ENCODE assay signal across 1 cellular context in the genomic region with DNA sequence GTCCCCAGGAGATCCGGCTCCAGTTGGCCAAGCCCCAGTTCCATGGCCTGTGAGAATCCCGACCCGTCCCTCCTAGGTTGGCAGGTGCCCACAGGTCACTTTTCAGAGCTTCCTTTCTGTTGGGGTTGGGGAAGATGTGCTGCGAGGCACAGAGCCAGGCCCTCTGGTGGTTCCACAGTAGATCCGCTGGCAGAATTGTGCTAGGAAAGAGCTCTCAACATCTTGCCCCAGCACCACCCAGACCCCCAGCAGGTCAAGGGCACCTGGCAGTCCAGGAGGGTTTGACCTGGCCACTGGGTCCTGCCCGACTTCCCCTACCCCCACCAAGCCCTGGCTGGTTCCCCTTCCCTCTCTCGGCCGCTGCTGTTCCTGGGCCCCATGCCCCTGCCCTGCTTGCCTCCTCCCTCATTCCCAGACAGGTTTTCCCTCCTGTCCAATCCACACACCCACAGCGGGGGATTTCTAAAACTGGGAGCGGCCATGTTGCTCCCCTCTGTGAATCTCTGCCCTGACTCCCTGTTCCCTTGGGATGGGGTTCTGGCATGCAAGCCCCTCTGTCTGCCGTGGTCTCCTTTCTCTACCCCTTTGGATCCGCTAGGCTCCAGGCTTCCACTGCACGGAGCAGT.
TF ChIP-seq lines count a peak whose summit lies in the region.

No MANE protein-coding gene starts in this region.

TF ChIP-seq in HepG2, 621 proteins besides CTCF, POLR2A, EP300 and RAD21 (continued from another document):
- TF ChIP-seq, protein P1, sequence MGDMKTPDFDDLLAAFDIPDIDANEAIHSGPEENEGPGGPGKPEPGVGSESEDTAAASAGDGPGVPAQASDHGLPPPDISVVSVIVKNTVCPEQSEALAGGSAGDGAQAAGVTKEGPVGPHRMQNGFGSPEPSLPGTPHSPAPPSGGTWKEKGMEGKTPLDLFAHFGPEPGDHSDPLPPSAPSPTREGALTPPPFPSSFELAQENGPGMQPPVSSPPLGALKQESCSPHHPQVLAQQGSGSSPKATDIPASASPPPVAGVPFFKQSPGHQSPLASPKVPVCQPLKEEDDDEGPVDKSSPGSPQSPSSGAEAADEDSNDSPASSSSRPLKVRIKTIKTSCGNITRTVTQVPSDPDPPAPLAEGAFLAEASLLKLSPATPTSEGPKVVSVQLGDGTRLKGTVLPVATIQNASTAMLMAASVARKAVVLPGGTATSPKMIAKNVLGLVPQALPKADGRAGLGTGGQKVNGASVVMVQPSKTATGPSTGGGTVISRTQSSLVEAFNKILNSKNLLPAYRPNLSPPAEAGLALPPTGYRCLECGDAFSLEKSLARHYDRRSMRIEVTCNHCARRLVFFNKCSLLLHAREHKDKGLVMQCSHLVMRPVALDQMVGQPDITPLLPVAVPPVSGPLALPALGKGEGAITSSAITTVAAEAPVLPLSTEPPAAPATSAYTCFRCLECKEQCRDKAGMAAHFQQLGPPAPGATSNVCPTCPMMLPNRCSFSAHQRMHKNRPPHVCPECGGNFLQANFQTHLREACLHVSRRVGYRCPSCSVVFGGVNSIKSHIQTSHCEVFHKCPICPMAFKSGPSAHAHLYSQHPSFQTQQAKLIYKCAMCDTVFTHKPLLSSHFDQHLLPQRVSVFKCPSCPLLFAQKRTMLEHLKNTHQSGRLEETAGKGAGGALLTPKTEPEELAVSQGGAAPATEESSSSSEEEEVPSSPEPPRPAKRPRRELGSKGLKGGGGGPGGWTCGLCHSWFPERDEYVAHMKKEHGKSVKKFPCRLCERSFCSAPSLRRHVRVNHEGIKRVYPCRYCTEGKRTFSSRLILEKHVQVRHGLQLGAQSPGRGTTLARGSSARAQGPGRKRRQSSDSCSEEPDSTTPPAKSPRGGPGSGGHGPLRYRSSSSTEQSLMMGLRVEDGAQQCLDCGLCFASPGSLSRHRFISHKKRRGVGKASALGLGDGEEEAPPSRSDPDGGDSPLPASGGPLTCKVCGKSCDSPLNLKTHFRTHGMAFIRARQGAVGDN (CRISPR knock-in tag; IDR thresholded peaks at IDR 0.05) = peak; percentile 43; the same call in 1 of the 2 replicates
- no peak for TF ChIP-seq TRIM24 (CRISPR knock-in tag; IDR thresholded peaks at IDR 0.05)
- TF ChIP-seq, protein P2, sequence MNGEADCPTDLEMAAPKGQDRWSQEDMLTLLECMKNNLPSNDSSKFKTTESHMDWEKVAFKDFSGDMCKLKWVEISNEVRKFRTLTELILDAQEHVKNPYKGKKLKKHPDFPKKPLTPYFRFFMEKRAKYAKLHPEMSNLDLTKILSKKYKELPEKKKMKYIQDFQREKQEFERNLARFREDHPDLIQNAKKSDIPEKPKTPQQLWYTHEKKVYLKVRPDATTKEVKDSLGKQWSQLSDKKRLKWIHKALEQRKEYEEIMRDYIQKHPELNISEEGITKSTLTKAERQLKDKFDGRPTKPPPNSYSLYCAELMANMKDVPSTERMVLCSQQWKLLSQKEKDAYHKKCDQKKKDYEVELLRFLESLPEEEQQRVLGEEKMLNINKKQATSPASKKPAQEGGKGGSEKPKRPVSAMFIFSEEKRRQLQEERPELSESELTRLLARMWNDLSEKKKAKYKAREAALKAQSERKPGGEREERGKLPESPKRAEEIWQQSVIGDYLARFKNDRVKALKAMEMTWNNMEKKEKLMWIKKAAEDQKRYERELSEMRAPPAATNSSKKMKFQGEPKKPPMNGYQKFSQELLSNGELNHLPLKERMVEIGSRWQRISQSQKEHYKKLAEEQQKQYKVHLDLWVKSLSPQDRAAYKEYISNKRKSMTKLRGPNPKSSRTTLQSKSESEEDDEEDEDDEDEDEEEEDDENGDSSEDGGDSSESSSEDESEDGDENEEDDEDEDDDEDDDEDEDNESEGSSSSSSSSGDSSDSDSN (CRISPR knock-in tag; IDR thresholded peaks at IDR 0.05) = 0 out of 2 replicates have a peak, but pooled peaks have one; percentile 14
- TF ChIP-seq ZNF292 (CRISPR knock-in tag; IDR thresholded peaks at IDR 0.05; ENCODE audit: borderline replicate concordance, low read depth) = no peak
- TF ChIP-seq STAG1 (CRISPR knock-in tag; IDR thresholded peaks at IDR 0.05) = peak; percentile 48
- 0 out of 2 replicates have a peak, but pooled peaks have one; percentile 19 for TF ChIP-seq ZNF891 (CRISPR knock-in tag; IDR thresholded peaks at IDR 0.05)
- TF ChIP-seq HNRNPL (IDR thresholded peaks at IDR 0.05; ENCODE audit: low read depth, low read length) = peak; percentile 58; the same call in 1 of the 2 replicates
- 0 out of 2 replicates have a peak, but pooled peaks have one; percentile 20 for TF ChIP-seq NFKB2 (CRISPR knock-in tag; IDR thresholded peaks at IDR 0.05; ENCODE audit: borderline replicate concordance)
- peak; percentile 36; the same call in 1 of the 2 replicates for TF ChIP-seq GABPB1 (CRISPR knock-in tag; IDR thresholded peaks at IDR 0.05)
- TF ChIP-seq KDM2A (CRISPR knock-in tag; IDR thresholded peaks at IDR 0.05; ENCODE audit: borderline replicate concordance, low read depth) = peak; percentile 44; the same call in 1 of the 2 replicates
- TF ChIP-seq NR2F6 (IDR thresholded peaks at IDR 0.05) = no peak
- TF ChIP-seq NR2F6 (CRISPR knock-in tag; IDR thresholded peaks at IDR 0.05) = peak; percentile 29; the same call in 1 of the 2 replicates
- TF ChIP-seq CHCHD3 (CRISPR knock-in tag; IDR thresholded peaks at IDR 0.05) = 0 out of 2 replicates have a peak, but pooled peaks have one; percentile 68
- TF ChIP-seq ZNF510 (CRISPR knock-in tag; IDR thresholded peaks at IDR 0.05; ENCODE audit: low read depth) = no peak
- TF ChIP-seq NR2C2 (CRISPR knock-in tag; IDR thresholded peaks at IDR 0.05; ENCODE audit: borderline replicate concordance) = no peak
- 0 out of 2 replicates have a peak, but pooled peaks have one; percentile 44 for TF ChIP-seq ZNF724P (CRISPR knock-in tag; IDR thresholded peaks at IDR 0.05; ENCODE audit: borderline replicate concordance)
